2 cellular contexts compared by ENCODE assay signal in genomic region chr19:10829967-10830366, GRCh38.
TF ChIP-seq lines count a peak whose summit lies in the region.

No MANE protein-coding gene starts in this region.

TF ChIP-seq in GM12878, 131 proteins besides CTCF, POLR2A, EP300 and RAD21:
- TF ChIP-seq RBBP5 (conservative IDR thresholded peaks at IDR 0.05) (no peak), STAT3 (IDR thresholded peaks at IDR 0.05; ENCODE audit: low read depth, low read length) (no peak), RUNX3 (IDR thresholded peaks at IDR 0.05; ENCODE audit: low read length) (no peak), SMARCA5 (IDR thresholded peaks at IDR 0.05) (no peak), SREBF2 (IDR thresholded peaks at IDR 0.05; ENCODE audit: low read length) (no peak), YY1 (IDR thresholded peaks at IDR 0.05; ENCODE audit: low read depth, low read length) (no peak), NR2C1 (IDR thresholded peaks at IDR 0.05) (no peak), FOXM1 (IDR thresholded peaks at IDR 0.05; ENCODE audit: low read depth, low read length) (no peak)
- TF ChIP-seq, protein P1, sequence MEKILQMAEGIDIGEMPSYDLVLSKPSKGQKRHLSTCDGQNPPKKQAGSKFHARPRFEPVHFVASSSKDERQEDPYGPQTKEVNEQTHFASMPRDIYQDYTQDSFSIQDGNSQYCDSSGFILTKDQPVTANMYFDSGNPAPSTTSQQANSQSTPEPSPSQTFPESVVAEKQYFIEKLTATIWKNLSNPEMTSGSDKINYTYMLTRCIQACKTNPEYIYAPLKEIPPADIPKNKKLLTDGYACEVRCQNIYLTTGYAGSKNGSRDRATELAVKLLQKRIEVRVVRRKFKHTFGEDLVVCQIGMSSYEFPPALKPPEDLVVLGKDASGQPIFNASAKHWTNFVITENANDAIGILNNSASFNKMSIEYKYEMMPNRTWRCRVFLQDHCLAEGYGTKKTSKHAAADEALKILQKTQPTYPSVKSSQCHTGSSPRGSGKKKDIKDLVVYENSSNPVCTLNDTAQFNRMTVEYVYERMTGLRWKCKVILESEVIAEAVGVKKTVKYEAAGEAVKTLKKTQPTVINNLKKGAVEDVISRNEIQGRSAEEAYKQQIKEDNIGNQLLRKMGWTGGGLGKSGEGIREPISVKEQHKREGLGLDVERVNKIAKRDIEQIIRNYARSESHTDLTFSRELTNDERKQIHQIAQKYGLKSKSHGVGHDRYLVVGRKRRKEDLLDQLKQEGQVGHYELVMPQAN (conservative IDR thresholded peaks at IDR 0.05): no peak

TF ChIP-seq in GM12891, 5 proteins besides CTCF, POLR2A, EP300 and RAD21:
- TF ChIP-seq TAF1 (IDR thresholded peaks at IDR 0.05; ENCODE audit: low read depth, low read length) (no peak), POU2F2 (IDR thresholded peaks at IDR 0.05; ENCODE audit: low read depth, low read length) (no peak), SPI1 (IDR thresholded peaks at IDR 0.05; ENCODE audit: low read depth, low read length) (no peak), POLR2AphosphoS5 (IDR thresholded peaks at IDR 0.05; ENCODE audit: low read depth, low read length) (no peak)
TF ChIP-seq in GM12891: peak in this region for 0.
